1 cellular context compared by ENCODE assay signal in the genomic region with DNA sequence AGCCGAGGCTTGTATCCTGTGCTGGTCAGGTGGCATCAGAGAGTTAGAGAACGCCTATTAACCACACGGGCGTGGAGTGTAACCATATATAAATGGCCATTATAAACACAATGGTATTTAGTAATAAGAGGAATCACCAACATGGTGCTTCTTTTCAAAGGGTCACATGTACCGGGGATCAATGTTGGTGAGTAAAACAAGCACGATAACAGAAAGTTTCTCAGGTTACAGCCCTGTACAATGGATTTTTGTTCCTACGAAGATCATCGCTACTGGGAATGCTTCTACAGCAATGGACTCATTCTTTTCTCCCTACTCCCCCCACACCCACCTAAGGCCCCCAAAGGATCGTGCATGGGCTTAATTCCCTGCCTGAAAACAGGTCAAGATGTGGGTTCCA.
TF ChIP-seq lines count a peak whose summit lies in the region.

No MANE protein-coding gene starts in this region.

TF ChIP-seq in IMR-90, 13 proteins besides CTCF, POLR2A, EP300 and RAD21:
- TF ChIP-seq MAZ (IDR thresholded peaks at IDR 0.05; ENCODE audit: borderline replicate concordance, low read depth, low read length) (no peak), RCOR1 (IDR thresholded peaks at IDR 0.05; ENCODE audit: insufficient replicate concordance, low read length) (no peak), CHD1 (IDR thresholded peaks at IDR 0.05; ENCODE audit: low read depth, low read length) (no peak), RFX5 (IDR thresholded peaks at IDR 0.05; ENCODE audit: low read depth, low read length) (no peak), MAFK (IDR thresholded peaks at IDR 0.05; ENCODE audit: low read depth, low read length) (no peak), FOS (IDR thresholded peaks at IDR 0.05; ENCODE audit: low read depth, low read length) (no peak), MXI1 (IDR thresholded peaks at IDR 0.05; ENCODE audit: borderline replicate concordance, low read depth, low read length) (no peak), NFE2L2 (IDR thresholded peaks at IDR 0.05; ENCODE audit: low read depth, low read length) (no peak)
- TF ChIP-seq, protein P1, sequence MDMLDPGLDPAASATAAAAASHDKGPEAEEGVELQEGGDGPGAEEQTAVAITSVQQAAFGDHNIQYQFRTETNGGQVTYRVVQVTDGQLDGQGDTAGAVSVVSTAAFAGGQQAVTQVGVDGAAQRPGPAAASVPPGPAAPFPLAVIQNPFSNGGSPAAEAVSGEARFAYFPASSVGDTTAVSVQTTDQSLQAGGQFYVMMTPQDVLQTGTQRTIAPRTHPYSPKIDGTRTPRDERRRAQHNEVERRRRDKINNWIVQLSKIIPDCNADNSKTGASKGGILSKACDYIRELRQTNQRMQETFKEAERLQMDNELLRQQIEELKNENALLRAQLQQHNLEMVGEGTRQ (IDR thresholded peaks at IDR 0.05; ENCODE audit: low read depth, low read length): no peak
